10 cellular contexts compared by ENCODE assay signal in genomic region chr15:38514601-38515000, GRCh38. TPM values are rescaled to one million over a fixed set of nuclear protein-coding genes. Genes with fewer than 3 reads are reported as not detected.
A peak's percentile ranks its signal among the peaks of the same experiment; 100 is the strongest.
DNase-seq lines count a peak whose midpoint lies in the region; ATAC-seq lines count a peak whose summit lies in the region.
"Had no signal": no experiment of that assay in that cellular context is flagged by ENCODE, and none has a peak within 500 bp of the region (broad histone marks: within the 10 kb centered on the region; RNA-seq: fewer than 3 reads in every experiment).

No MANE protein-coding gene starts in this region.

- no peak overlapping the region for H3K4me3 ChIP-seq in neuronal stem cell (ENCODE audit: low read length in 2 of 2)
- H3K4me3 ChIP-seq: right atrium auricular region had no signal

- no CpG with 5 or more reads among the region's 2 CpGs for WGBS in neuronal stem cell (ENCODE audit: extremely low coverage in 2 of 2, insufficient read length in 2 of 2, insufficient replicate concordance in 1 of 2), 2 donors

- no peaks in the 10 kb centered on the region for H3K9me3 ChIP-seq in neuronal stem cell (replicated peaks in 1 of 2; ENCODE audit: control insufficient read depth in 2 of 2, insufficient read depth in 1 of 2, low read depth in 1 of 2, low read length in 2 of 2)
- H3K9me3 ChIP-seq: right atrium auricular region had no signal

- H3K79me1 ChIP-seq in neuronal stem cell (ENCODE audit: low read depth, low read length) = no peaks in the 10 kb centered on the region

- H3K27ac ChIP-seq in neuronal stem cell (replicated peaks; ENCODE audit: low read length) = no peak overlapping the region
- H3K27ac ChIP-seq: right atrium auricular region had no signal

- H3K23ac ChIP-seq in neuronal stem cell (ENCODE audit: low read depth, low read length, poor library complexity) = no peak overlapping the region

- H3K9ac ChIP-seq in neuronal stem cell (ENCODE audit: low read depth, low read length, poor library complexity) = no peak overlapping the region

- DNase-seq in M059J (ENCODE audit: low read depth) (peak; percentile 37), memory B cell (ENCODE audit: low spot score in 2 of 2) (no peak), NCI-H2227 (lab: John Stamatoyannopoulos, UW; ENCODE audit: unreplicated experiment) (no peak), NCI-H524 treated with DMSO at 0.1 percent for 48 hours (lab: John Stamatoyannopoulos, UW) (no peak), neuronal stem cell (ENCODE audit: low spot score) (no peak)
- DNase-seq: left cardiac atrium, NCI-H1105 treated with DMSO at 0.1 percent for 48 hours had no signal

- no peak overlapping the region for H3K4ac ChIP-seq in neuronal stem cell (ENCODE audit: low read length)

- no peak overlapping the region for H3K27ac Mint-ChIP-seq in memory B cell

- no peaks in the 10 kb centered on the region for H3K36me3 ChIP-seq in neuronal stem cell (replicated peaks in 1 of 2; ENCODE audit: control insufficient read depth in 2 of 2, insufficient read depth in 2 of 2, low read length in 2 of 2)
- H3K36me3 ChIP-seq: right atrium auricular region had no signal

- peaks cover 0 to 4% of the 10 kb centered on the region in 2 donors for H3K4me1 ChIP-seq in neuronal stem cell (ENCODE audit: control insufficient read depth in 2 of 2, insufficient read depth in 1 of 2, low read depth in 1 of 2, low read length in 2 of 2)
- H3K4me1 ChIP-seq: right atrium auricular region had no signal

- H3K4me1 Mint-ChIP-seq in memory B cell = peaks cover 5% of the 10 kb centered on the region

- no peak overlapping the region for H2BK5ac ChIP-seq in neuronal stem cell (ENCODE audit: low read length)

- peaks cover 17% of the 10 kb centered on the region for H3K36me3 Mint-ChIP-seq in memory B cell

- H3K27me3 Mint-ChIP-seq in memory B cell = no peaks in the 10 kb centered on the region

- no peak overlapping the region for H3K4me3 Mint-ChIP-seq in memory B cell

- H2AK5ac ChIP-seq in neuronal stem cell (ENCODE audit: low read depth, low read length) = no peak overlapping the region

- H4K91ac ChIP-seq in neuronal stem cell (ENCODE audit: low read depth, low read length, poor library complexity) = no peak overlapping the region

- H3K9me3 Mint-ChIP-seq in memory B cell = no peaks in the 10 kb centered on the region

- H2AFZ ChIP-seq in neuronal stem cell (ENCODE audit: low read length) = no peak overlapping the region

- H3K14ac ChIP-seq in neuronal stem cell (ENCODE audit: low read length) = no peak overlapping the region

- H3K4me2 ChIP-seq in neuronal stem cell (ENCODE audit: insufficient read depth, low read length, poor library complexity, severe bottlenecking) = no peak overlapping the region

- H3K18ac ChIP-seq in neuronal stem cell (ENCODE audit: low read length) = no peak overlapping the region

- no peak overlapping the region for H4K8ac ChIP-seq in neuronal stem cell (ENCODE audit: low read depth, low read length)

- H3K27me3 ChIP-seq in neuronal stem cell (ENCODE audit: control insufficient read depth in 3 of 3, insufficient read depth in 3 of 3, low read depth in 1 of 3, low read length in 3 of 3) = no peaks in the 10 kb centered on the region
- H3K27me3 ChIP-seq: right atrium auricular region had no signal

- H2BK12ac ChIP-seq in neuronal stem cell (ENCODE audit: low read length) = no peak overlapping the region

- H2BK120ac ChIP-seq in neuronal stem cell (ENCODE audit: low read depth, low read length) = no peak overlapping the region

- peak; percentile 79 for ATAC-seq in GM18861 (IDR thresholded peaks at IDR 0.05; ENCODE audit: unreplicated experiment)
- ATAC-seq in GM21825 (IDR thresholded peaks at IDR 0.05; ENCODE audit: unreplicated experiment) = peak; percentile 83
- peak; percentile 29 for ATAC-seq in memory B cell (ENCODE audit: low read depth)
- ATAC-seq: left cardiac atrium had no signal

- no peak overlapping the region for H2BK15ac ChIP-seq in neuronal stem cell (ENCODE audit: low read length)

RNA-seq across cellular contexts. Expression of gene RASGRP1, which starts 50.0 kb away (rescaled TPM):
- total RNA-seq in M059J (2014; rRNA removed; shearing (Covaris generic)) = 0.22 and 0.52 TPM in 2 replicates
- 4.9 TPM for polyA plus RNA-seq in neuronal stem cell (2013, experiment 1 of 2)
- polyA plus RNA-seq in neuronal stem cell (2013, experiment 2 of 2) = 5.0 TPM

Comparison
In these comparisons a context has a peak if more than half of its experiments do, and no peak if none do; other contexts are left out.
1. ATAC-seq: peak in every context shown above with its lines; median percentile 83 in GM21825; 79 in GM18861; 29 in memory B cell.